ENCODE assay signal across 17 cellular contexts in genomic region chr17:17577373-17577772, GRCh38. TPM values are rescaled to one million over a fixed set of nuclear protein-coding genes. Genes with fewer than 3 reads are reported as not detected.
A peak's percentile ranks its signal among the peaks of the same experiment; 100 is the strongest.
DNase-seq lines count a peak whose midpoint lies in the region; ATAC-seq and TF ChIP-seq lines count a peak whose summit lies in the region.
"Had no signal": no experiment of that assay in that cellular context is flagged by ENCODE, and none has a peak within 500 bp of the region (broad histone marks: within the 10 kb centered on the region; RNA-seq: fewer than 3 reads in every experiment).

No MANE protein-coding gene starts in this region.

- TF ChIP-seq POLR2A in breast epithelium (IDR thresholded peaks at IDR 0.05) (no peak), testis (IDR thresholded peaks at IDR 0.05) (no peak)

- no peaks in the 10 kb centered on the region for H3K27me3 Mint-ChIP-seq in MCF 10A (ENCODE audit: insufficient read depth, unreplicated experiment)
- H3K27me3 Mint-ChIP-seq in glutamatergic neuron (ENCODE audit: unreplicated experiment): peaks cover 7% of the 10 kb centered on the region
- no peaks in the 10 kb centered on the region for H3K27me3 Mint-ChIP-seq in nephron progenitor cell (ENCODE audit: low read depth, poor library complexity)
- H3K27me3 Mint-ChIP-seq in stimulated activated naive B cell treated with anti-CD40 and anti-IgM and Interleukin-4, amounts not matched to agents 10 μg/mL and 1 μg/mL and 100 μg/mL, for 72 hours: no peaks in the 10 kb centered on the region
- H3K27me3 Mint-ChIP-seq: CD8-positive, alpha-beta memory T cell had no signal

- H3K4me3 Mint-ChIP-seq in MCF 10A (ENCODE audit: unreplicated experiment) (no peak overlapping the region), glutamatergic neuron (ENCODE audit: unreplicated experiment) (no peak overlapping the region), nephron progenitor cell (no peak overlapping the region)
- no peak overlapping the region for H3K4me3 Mint-ChIP-seq in stimulated activated naive B cell treated with anti-CD40 and anti-IgM and Interleukin-4, amounts not matched to agents 10 μg/mL and 1 μg/mL and 100 μg/mL, for 72 hours
- H3K4me3 Mint-ChIP-seq: CD8-positive, alpha-beta memory T cell had no signal

- ATAC-seq in HG03175 (IDR thresholded peaks at IDR 0.05; ENCODE audit: unreplicated experiment): no peak
- ATAC-seq in stimulated activated naive B cell treated with anti-CD40 and anti-IgM and Interleukin-4, amounts not matched to agents 10 μg/mL and 1 μg/mL and 100 μg/mL, for 72 hours (replicated peaks): no peak
- ATAC-seq: HCT116 had no signal

- peak overlapping the region; percentile 50 to 82 for H3K27ac ChIP-seq in breast epithelium
- H3K27ac ChIP-seq in testis: peak overlapping the region; percentile 77 to 81
- no peak overlapping the region for H3K27ac ChIP-seq in colonic mucosa
- H3K27ac ChIP-seq: BLaER1, GM23248 had no signal

- H3K9me3 Mint-ChIP-seq in MCF 10A (ENCODE audit: unreplicated experiment) (no peaks in the 10 kb centered on the region), glutamatergic neuron (ENCODE audit: unreplicated experiment) (peaks cover 2% of the 10 kb centered on the region), nephron progenitor cell (no peaks in the 10 kb centered on the region)
- no peaks in the 10 kb centered on the region for H3K9me3 Mint-ChIP-seq in stimulated activated naive B cell treated with anti-CD40 and anti-IgM and Interleukin-4, amounts not matched to agents 10 μg/mL and 1 μg/mL and 100 μg/mL, for 72 hours
- H3K9me3 Mint-ChIP-seq: CD8-positive, alpha-beta memory T cell had no signal

- H3K4me3 ChIP-seq in breast epithelium: no peak overlapping the region
- H3K4me3 ChIP-seq in testis: no peak overlapping the region
- H3K4me3 ChIP-seq in colonic mucosa: no peak overlapping the region
- H3K4me3 ChIP-seq: BLaER1, GM23248 had no signal

- CTCF ChIA-PET in MCF 10A (lab: Yijun Ruan, JAX): interaction anchor here (1.9 kb wide), 1 partner anchor 9 kb away, joined by 10 read pairs; no protein-coding TSS in a partner anchor

- no peaks in the 10 kb centered on the region for H3K36me3 Mint-ChIP-seq in MCF 10A (ENCODE audit: insufficient read depth, unreplicated experiment)
- H3K36me3 Mint-ChIP-seq in glutamatergic neuron (ENCODE audit: unreplicated experiment): no peaks in the 10 kb centered on the region
- peaks cover 3% of the 10 kb centered on the region for H3K36me3 Mint-ChIP-seq in nephron progenitor cell (ENCODE audit: low read depth)
- H3K36me3 Mint-ChIP-seq in stimulated activated naive B cell treated with anti-CD40 and anti-IgM and Interleukin-4, amounts not matched to agents 10 μg/mL and 1 μg/mL and 100 μg/mL, for 72 hours: peaks cover 10 to 16% of the 10 kb centered on the region in 2 donors

- POLR2A ChIA-PET in MCF 10A (lab: Yijun Ruan, JAX): no interaction called here

- no peak overlapping the region for H3K9ac ChIP-seq in colonic mucosa (ENCODE audit: low read depth in 2 of 2, low read length in 2 of 2)
- H3K9ac ChIP-seq: BLaER1, GM23248 had no signal

- WGBS in testis, 2 donors: 81 to 90% methylated on average over 17 of the region's 17 CpGs

- intact Hi-C loops in breast epithelium (cut with DNase I; ENCODE audit: low total_unique reads): no loop called here
- intact Hi-C loops in MCF 10A (cut with micrococcal nuclease): no loop called here
- intact Hi-C loops in testis (cut with DNase I; ENCODE audit: low total_unique reads): no loop called here
- intact Hi-C loops in colonic mucosa (cut with DNase I): loop anchor here (10.0 kb wide), 1 partner anchor 67 kb away; no protein-coding TSS in a partner anchor

- H3K27me3 ChIP-seq in breast epithelium (no peaks in the 10 kb centered on the region), testis (no peaks in the 10 kb centered on the region), colonic mucosa (no peaks in the 10 kb centered on the region)
- H3K27me3 ChIP-seq: BLaER1 had no signal

- H3K9me3 ChIP-seq in breast epithelium: no peaks in the 10 kb centered on the region
- no peaks in the 10 kb centered on the region for H3K9me3 ChIP-seq in testis
- H3K9me3 ChIP-seq in colonic mucosa: no peaks in the 10 kb centered on the region
- H3K9me3 ChIP-seq: BLaER1, Caco-2 had no signal

- no peaks in the 10 kb centered on the region for H3K36me3 ChIP-seq in breast epithelium
- no peaks in the 10 kb centered on the region for H3K36me3 ChIP-seq in testis (ENCODE audit: low read depth, missing control alignments)
- no peaks in the 10 kb centered on the region for H3K36me3 ChIP-seq in colonic mucosa

- no peaks in the 10 kb centered on the region for H3K4me1 Mint-ChIP-seq in MCF 10A (ENCODE audit: insufficient read depth, unreplicated experiment)
- peaks cover 17% of the 10 kb centered on the region for H3K4me1 Mint-ChIP-seq in glutamatergic neuron (ENCODE audit: low read depth, unreplicated experiment)
- peaks cover 47% of the 10 kb centered on the region for H3K4me1 Mint-ChIP-seq in nephron progenitor cell
- no peaks in the 10 kb centered on the region for H3K4me1 Mint-ChIP-seq in stimulated activated naive B cell treated with anti-CD40 and anti-IgM and Interleukin-4, amounts not matched to agents 10 μg/mL and 1 μg/mL and 100 μg/mL, for 72 hours
- H3K4me1 Mint-ChIP-seq: CD8-positive, alpha-beta memory T cell had no signal

- H3K4me1 ChIP-seq in breast epithelium (no peaks in the 10 kb centered on the region), testis (peaks cover 42% of the 10 kb centered on the region), colonic mucosa (no peaks in the 10 kb centered on the region)
- H3K4me1 ChIP-seq: BLaER1 had no signal

- DNase-seq in breast epithelium (ENCODE audit: low spot score in 2 of 2) (no peak), MCF 10A (ENCODE audit: unreplicated experiment) (no peak), glutamatergic neuron (no peak), nephron progenitor cell (no peak), testis (no peak), colonic mucosa (no peak)
- no peak for DNase-seq in stimulated activated naive B cell treated with anti-CD40 and anti-IgM and Interleukin-4, amounts not matched to agents 10 μg/mL and 1 μg/mL and 100 μg/mL, for 72 hours
- DNase-seq: 8988T; AML-193; Caco-2; CD8-positive, alpha-beta memory T cell; DMS53; GF-D8; GM23248 had no signal

- TF ChIP-seq CTCF in breast epithelium (IDR thresholded peaks at IDR 0.05) (no peak), MCF 10A (IDR thresholded peaks at IDR 0.05; ENCODE audit: unreplicated experiment) (no peak), glutamatergic neuron (IDR thresholded peaks at IDR 0.05; ENCODE audit: partially characterized antibody, unreplicated experiment) (no peak), nephron progenitor cell (IDR thresholded peaks at IDR 0.05) (no peak), testis (IDR thresholded peaks at IDR 0.05) (no peak), colonic mucosa (IDR thresholded peaks at IDR 0.05) (no peak)

- BruUV-seq in MCF 10A (replicated peaks; lab: Mats Ljungman, UMichigan): no TSS peak

- H3K27ac Mint-ChIP-seq in MCF 10A (ENCODE audit: low read depth, unreplicated experiment): no peak overlapping the region
- H3K27ac Mint-ChIP-seq in glutamatergic neuron (ENCODE audit: unreplicated experiment): peak overlapping the region; percentile 33
- H3K27ac Mint-ChIP-seq in nephron progenitor cell: peak overlapping the region; percentile 44
- H3K27ac Mint-ChIP-seq in stimulated activated naive B cell treated with anti-CD40 and anti-IgM and Interleukin-4, amounts not matched to agents 10 μg/mL and 1 μg/mL and 100 μg/mL, for 72 hours: no peak overlapping the region

RNA-seq across cellular contexts. Expression of gene PEMT, which starts 14.1 kb away (rescaled TPM):
- total RNA-seq in breast epithelium: 100 to 1,000 TPM in 1 of 3 donors, 10 to 100 TPM in 2; 37.3 to 151 (median 52.4) TPM
- 37.0 and 49.8 TPM in 2 replicates for total RNA-seq in MCF 10A (2022)
- total RNA-seq in glutamatergic neuron (ENCODE audit: unreplicated experiment): 24.0 TPM
- total RNA-seq in testis: 100 to 1,000 TPM in 1 of 2 donors, 10 to 100 TPM in 1; 83.1 to 120 TPM
- 66.0 TPM for polyA plus RNA-seq in testis (ENCODE audit: insufficient read depth, low read depth, low replicate concordance)
- 10 to 100 TPM; 16.9 to 23.8 TPM for total RNA-seq in colonic mucosa

Comparison
In these comparisons a context has a peak if more than half of its experiments do, and no peak if none do; other contexts are left out.
1. H3K27ac Mint-ChIP-seq: peak in glutamatergic neuron (single experiment) and nephron progenitor cell (single experiment); none in MCF 10A (single experiment) and stimulated activated naive B cell treated with anti-CD40 and anti-IgM and Interleukin-4, amounts not matched to agents 10 μg/mL and 1 μg/mL and 100 μg/mL, for 72 hours (single experiment).